Comparison of ENCODE assay signal across 1 cellular context in the genomic region with DNA sequence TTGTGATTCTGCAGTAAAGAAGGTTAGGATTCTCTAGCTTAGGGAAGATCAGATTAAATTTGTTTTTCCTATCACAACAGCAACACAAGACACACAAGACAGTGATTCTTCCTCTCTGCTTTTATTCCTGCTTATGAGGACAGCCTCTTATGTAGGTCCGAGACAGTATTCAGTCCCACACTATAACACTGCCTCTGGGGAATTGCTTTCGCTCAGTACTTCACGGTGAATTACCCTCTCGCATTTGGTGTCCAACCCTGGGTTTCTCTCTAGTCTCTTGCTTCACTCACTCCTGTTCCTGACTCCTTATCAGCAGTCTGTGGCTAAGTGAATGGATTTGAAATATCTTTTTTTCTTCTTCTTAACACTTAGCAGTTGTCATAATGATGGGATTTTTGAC.
TF ChIP-seq lines count a peak whose summit lies in the region.

No MANE protein-coding gene starts in this region.

TF ChIP-seq in neural cell, 6 proteins besides CTCF, POLR2A, EP300 and RAD21:
- TF ChIP-seq SMC3 (conservative IDR thresholded peaks at IDR 0.05; ENCODE audit: poor library complexity) = no peak
- no peak for TF ChIP-seq MXI1 (conservative IDR thresholded peaks at IDR 0.05; ENCODE audit: poor library complexity, severe bottlenecking)
- TF ChIP-seq EZH2 (IDR thresholded peaks at IDR 0.05; ENCODE audit: borderline replicate concordance, insufficient read depth, low read length, poor library complexity, severe bottlenecking) = no peak
- no peak for TF ChIP-seq POLR2AphosphoS5 (IDR thresholded peaks at IDR 0.05)
- TF ChIP-seq TAF1 (IDR thresholded peaks at IDR 0.05; ENCODE audit: low read depth) = no peak
- TF ChIP-seq, protein P1, sequence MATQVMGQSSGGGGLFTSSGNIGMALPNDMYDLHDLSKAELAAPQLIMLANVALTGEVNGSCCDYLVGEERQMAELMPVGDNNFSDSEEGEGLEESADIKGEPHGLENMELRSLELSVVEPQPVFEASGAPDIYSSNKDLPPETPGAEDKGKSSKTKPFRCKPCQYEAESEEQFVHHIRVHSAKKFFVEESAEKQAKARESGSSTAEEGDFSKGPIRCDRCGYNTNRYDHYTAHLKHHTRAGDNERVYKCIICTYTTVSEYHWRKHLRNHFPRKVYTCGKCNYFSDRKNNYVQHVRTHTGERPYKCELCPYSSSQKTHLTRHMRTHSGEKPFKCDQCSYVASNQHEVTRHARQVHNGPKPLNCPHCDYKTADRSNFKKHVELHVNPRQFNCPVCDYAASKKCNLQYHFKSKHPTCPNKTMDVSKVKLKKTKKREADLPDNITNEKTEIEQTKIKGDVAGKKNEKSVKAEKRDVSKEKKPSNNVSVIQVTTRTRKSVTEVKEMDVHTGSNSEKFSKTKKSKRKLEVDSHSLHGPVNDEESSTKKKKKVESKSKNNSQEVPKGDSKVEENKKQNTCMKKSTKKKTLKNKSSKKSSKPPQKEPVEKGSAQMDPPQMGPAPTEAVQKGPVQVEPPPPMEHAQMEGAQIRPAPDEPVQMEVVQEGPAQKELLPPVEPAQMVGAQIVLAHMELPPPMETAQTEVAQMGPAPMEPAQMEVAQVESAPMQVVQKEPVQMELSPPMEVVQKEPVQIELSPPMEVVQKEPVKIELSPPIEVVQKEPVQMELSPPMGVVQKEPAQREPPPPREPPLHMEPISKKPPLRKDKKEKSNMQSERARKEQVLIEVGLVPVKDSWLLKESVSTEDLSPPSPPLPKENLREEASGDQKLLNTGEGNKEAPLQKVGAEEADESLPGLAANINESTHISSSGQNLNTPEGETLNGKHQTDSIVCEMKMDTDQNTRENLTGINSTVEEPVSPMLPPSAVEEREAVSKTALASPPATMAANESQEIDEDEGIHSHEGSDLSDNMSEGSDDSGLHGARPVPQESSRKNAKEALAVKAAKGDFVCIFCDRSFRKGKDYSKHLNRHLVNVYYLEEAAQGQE (IDR thresholded peaks at IDR 0.05; ENCODE audit: borderline replicate concordance) = no peak
